Comparison of ENCODE assay signal across 2 cellular contexts in the genomic region with DNA sequence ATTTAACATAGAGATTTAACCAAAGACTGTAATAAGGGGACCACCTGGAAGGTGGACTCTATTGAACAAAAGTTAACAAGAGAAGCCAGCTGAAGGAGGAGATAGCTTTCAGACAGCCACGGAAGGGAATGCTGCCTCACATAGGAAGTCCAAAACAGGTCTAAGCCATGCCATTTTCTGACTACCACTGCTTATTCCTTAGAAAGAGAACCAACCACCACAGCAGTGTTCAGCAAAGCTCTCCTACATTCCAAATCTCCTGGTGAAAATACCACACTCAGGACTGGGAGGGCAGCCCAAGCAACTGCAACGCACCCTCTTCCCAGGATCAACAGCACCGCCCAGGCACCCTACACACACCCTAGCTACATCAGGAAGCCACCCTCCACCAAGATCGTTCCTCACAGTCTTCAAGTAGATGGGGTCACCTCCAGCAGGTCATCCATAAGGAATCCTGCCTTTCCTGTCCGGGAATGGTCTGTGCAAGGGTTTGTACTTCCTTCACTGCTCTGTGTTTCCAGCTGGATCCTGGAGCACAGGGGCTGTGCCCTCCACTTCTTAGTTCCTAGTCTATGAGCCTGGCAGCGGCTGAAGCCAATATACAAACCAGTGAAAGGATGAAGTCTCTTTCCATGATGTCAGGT.
TF ChIP-seq lines count a peak whose summit lies in the region.

No MANE protein-coding gene starts in this region.

TF ChIP-seq in SK-N-SH, 30 proteins besides CTCF, POLR2A, EP300 and RAD21:
- TF ChIP-seq MEF2A (IDR thresholded peaks at IDR 0.05; ENCODE audit: borderline replicate concordance, low read depth): no peak
- TF ChIP-seq EZH2phosphoT487 (IDR thresholded peaks at IDR 0.05; ENCODE audit: borderline replicate concordance, low read depth): no peak
- TF ChIP-seq GABPA (IDR thresholded peaks at IDR 0.05; ENCODE audit: low read depth): no peak
- TF ChIP-seq, protein P1, sequence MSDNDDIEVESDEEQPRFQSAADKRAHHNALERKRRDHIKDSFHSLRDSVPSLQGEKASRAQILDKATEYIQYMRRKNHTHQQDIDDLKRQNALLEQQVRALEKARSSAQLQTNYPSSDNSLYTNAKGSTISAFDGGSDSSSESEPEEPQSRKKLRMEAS (IDR thresholded peaks at IDR 0.05; ENCODE audit: low read depth): no peak
- no peak for TF ChIP-seq GATA2 (CRISPR knock-in tag; IDR thresholded peaks at IDR 0.05)

TF ChIP-seq in SK-N-SH treated with all-trans-retinoic acid at 6 μM for 48 hours, 23 proteins besides CTCF, POLR2A, EP300 and RAD21 (continued from another document):
- no peak for TF ChIP-seq ZNF8 (CRISPR knock-in tag; IDR thresholded peaks at IDR 0.05)
- TF ChIP-seq ESRRG (CRISPR knock-in tag; IDR thresholded peaks at IDR 0.05): no peak
- no peak for TF ChIP-seq OSR1 (CRISPR knock-in tag; IDR thresholded peaks at IDR 0.05)
- TF ChIP-seq, protein P2, sequence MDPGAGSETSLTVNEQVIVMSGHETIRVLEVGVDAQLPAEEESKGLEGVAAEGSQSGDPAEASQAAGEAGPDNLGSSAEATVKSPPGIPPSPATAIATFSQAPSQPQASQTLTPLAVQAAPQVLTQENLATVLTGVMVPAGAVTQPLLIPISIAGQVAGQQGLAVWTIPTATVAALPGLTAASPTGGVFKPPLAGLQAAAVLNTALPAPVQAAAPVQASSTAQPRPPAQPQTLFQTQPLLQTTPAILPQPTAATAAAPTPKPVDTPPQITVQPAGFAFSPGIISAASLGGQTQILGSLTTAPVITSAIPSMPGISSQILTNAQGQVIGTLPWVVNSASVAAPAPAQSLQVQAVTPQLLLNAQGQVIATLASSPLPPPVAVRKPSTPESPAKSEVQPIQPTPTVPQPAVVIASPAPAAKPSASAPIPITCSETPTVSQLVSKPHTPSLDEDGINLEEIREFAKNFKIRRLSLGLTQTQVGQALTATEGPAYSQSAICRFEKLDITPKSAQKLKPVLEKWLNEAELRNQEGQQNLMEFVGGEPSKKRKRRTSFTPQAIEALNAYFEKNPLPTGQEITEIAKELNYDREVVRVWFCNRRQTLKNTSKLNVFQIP (CRISPR knock-in tag; IDR thresholded peaks at IDR 0.05; ENCODE audit: borderline replicate concordance, low read depth): no peak
- TF ChIP-seq, protein P3, sequence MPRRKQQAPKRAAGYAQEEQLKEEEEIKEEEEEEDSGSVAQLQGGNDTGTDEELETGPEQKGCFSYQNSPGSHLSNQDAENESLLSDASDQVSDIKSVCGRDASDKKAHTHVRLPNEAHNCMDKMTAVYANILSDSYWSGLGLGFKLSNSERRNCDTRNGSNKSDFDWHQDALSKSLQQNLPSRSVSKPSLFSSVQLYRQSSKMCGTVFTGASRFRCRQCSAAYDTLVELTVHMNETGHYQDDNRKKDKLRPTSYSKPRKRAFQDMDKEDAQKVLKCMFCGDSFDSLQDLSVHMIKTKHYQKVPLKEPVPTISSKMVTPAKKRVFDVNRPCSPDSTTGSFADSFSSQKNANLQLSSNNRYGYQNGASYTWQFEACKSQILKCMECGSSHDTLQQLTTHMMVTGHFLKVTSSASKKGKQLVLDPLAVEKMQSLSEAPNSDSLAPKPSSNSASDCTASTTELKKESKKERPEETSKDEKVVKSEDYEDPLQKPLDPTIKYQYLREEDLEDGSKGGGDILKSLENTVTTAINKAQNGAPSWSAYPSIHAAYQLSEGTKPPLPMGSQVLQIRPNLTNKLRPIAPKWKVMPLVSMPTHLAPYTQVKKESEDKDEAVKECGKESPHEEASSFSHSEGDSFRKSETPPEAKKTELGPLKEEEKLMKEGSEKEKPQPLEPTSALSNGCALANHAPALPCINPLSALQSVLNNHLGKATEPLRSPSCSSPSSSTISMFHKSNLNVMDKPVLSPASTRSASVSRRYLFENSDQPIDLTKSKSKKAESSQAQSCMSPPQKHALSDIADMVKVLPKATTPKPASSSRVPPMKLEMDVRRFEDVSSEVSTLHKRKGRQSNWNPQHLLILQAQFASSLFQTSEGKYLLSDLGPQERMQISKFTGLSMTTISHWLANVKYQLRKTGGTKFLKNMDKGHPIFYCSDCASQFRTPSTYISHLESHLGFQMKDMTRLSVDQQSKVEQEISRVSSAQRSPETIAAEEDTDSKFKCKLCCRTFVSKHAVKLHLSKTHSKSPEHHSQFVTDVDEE (CRISPR knock-in tag; IDR thresholded peaks at IDR 0.05): no peak
- TF ChIP-seq ISL1 (CRISPR knock-in tag; IDR thresholded peaks at IDR 0.05): no peak
- TF ChIP-seq CSDC2 (CRISPR knock-in tag; IDR thresholded peaks at IDR 0.05): no peak
- no peak for TF ChIP-seq TCF4 (CRISPR knock-in tag; IDR thresholded peaks at IDR 0.05; ENCODE audit: borderline replicate concordance)
- TF ChIP-seq ZNF565 (CRISPR knock-in tag; conservative IDR thresholded peaks at IDR 0.05; ENCODE audit: low read depth): no peak
- no peak for TF ChIP-seq PPARA (CRISPR knock-in tag; IDR thresholded peaks at IDR 0.05; ENCODE audit: borderline replicate concordance)
- TF ChIP-seq GLIS3 (CRISPR knock-in tag; IDR thresholded peaks at IDR 0.05): no peak
- no peak for TF ChIP-seq ZFP3 (CRISPR knock-in tag; IDR thresholded peaks at IDR 0.05)
- no peak for TF ChIP-seq TOX (CRISPR knock-in tag; IDR thresholded peaks at IDR 0.05; ENCODE audit: borderline replicate concordance)
- no peak for TF ChIP-seq RARB (CRISPR knock-in tag; IDR thresholded peaks at IDR 0.05)
- no peak for TF ChIP-seq SNAI2 (CRISPR knock-in tag; IDR thresholded peaks at IDR 0.05)
